In genomic region chr2:166831930-166832329, GRCh38 we compare ENCODE assay signal across 27 cellular contexts. TPM values are rescaled to one million over a fixed set of nuclear protein-coding genes. Genes with fewer than 3 reads are reported as not detected.
DNase-seq lines count a peak whose midpoint lies in the region; ATAC-seq and TF ChIP-seq lines count a peak whose summit lies in the region.
"Had no signal": no experiment of that assay in that cellular context is flagged by ENCODE, and none has a peak within 500 bp of the region (broad histone marks: within the 10 kb centered on the region; RNA-seq: fewer than 3 reads in every experiment).

No MANE protein-coding gene starts in this region.

- dilution Hi-C loops in IMR-90 (cut with HindIII; ENCODE audit: low sequenced_read_pairs, unreplicated experiment) = no loop called here
- dilution Hi-C loops in mammary epithelial cell (cut with HindIII; ENCODE audit: low sequenced_read_pairs) = no loop called here

- no peaks in the 10 kb centered on the region for H3K9me1 ChIP-seq in IMR-90 (ENCODE audit: insufficient read depth, low read length)

- H3K14ac ChIP-seq in IMR-90 (replicated peaks; ENCODE audit: low read depth, low read length) = no peak overlapping the region

- CTCF ChIA-PET in IMR-90 (lab: Yijun Ruan, JAX) = interaction anchor here (1.2 kb wide), 1 partner anchor 24 kb away, joined by 3 read pairs; no protein-coding TSS in a partner anchor
- CTCF ChIA-PET in mammary epithelial cell (lab: Charles Lee; ENCODE audit: low non-redundant PET) = no interaction called here

- no peak overlapping the region for H2BK15ac ChIP-seq in IMR-90 (ENCODE audit: low read depth, low read length)

- no peak overlapping the region for H4K8ac ChIP-seq in IMR-90 (ENCODE audit: low read depth in 2 of 2, low read length in 2 of 2)

- H3K4me1 ChIP-seq in IMR-90 (ENCODE audit: control insufficient read depth, insufficient read depth, low read length) (no peaks in the 10 kb centered on the region), mammary epithelial cell (ENCODE audit: insufficient read depth, low read length) (no peaks in the 10 kb centered on the region)
- H3K4me1 ChIP-seq: body of pancreas, gastroesophageal sphincter, lower lobe of right lung, suprapubic skin, upper lobe of left lung had no signal

- no peak overlapping the region for H2AK9ac ChIP-seq in IMR-90 (replicated peaks; ENCODE audit: low read depth, low read length, poor library complexity)

- H3K79me1 ChIP-seq in IMR-90 (ENCODE audit: low read depth in 1 of 2, low read length in 2 of 2) = no peaks in the 10 kb centered on the region

- H2AK5ac ChIP-seq in IMR-90 (ENCODE audit: low read depth, low read length) = no peak overlapping the region

- intact Hi-C loops in IMR-90 (cut with micrococcal nuclease) (no loop called here), mammary epithelial cell (cut with micrococcal nuclease) (no loop called here)

- no peak overlapping the region for H3K18ac ChIP-seq in IMR-90 (ENCODE audit: low read depth, low read length)

- BruUV-seq in IMR-90 (replicated peaks; lab: Mats Ljungman, UMichigan) (no TSS peak), mammary epithelial cell (replicated peaks; lab: Mats Ljungman, UMichigan) (no TSS peak)

- ATAC-seq in IMR-90 (ENCODE audit: low read depth) = no peak
- ATAC-seq in HG02759 (IDR thresholded peaks at IDR 0.05; ENCODE audit: unreplicated experiment) = no peak
- ATAC-seq: body of pancreas, gastroesophageal sphincter, lower lobe of right lung, mucosa of descending colon, T-helper 17 cell had no signal

- WGBS in IMR-90 (ENCODE audit: extremely low coverage in 2 of 2, insufficient read length in 1 of 2), 2 experiments = no CpG with 5 or more reads among the region's 4 CpGs
- WGBS in mammary epithelial cell (ENCODE audit: low coverage, missing lambda C conversion rate) = 88% methylated on average over 4 of the region's 4 CpGs

- TF ChIP-seq CTCF in IMR-90 (conservative IDR thresholded peaks at IDR 0.05; ENCODE audit: low read depth, low read length) (no peak), mammary epithelial cell (conservative IDR thresholded peaks at IDR 0.05 in 1 of 2, IDR thresholded peaks at IDR 0.05 in 1 of 2; ENCODE audit: extremely low read depth in 1 of 2, insufficient read depth in 1 of 2, low read depth in 1 of 2, low read length in 2 of 2) (no peak)

- DNase-seq in A172 (ENCODE audit: low spot score) (peak; percentile 53), IMR-90 (peak; percentile 7), amniotic epithelial cell (ENCODE audit: low read depth) (peak; percentile 7), iris pigment epithelial cell (ENCODE audit: low read depth) (peak; percentile 9), DMS79 (lab: John Stamatoyannopoulos, UW) (no peak), T-helper 1 cell (no peak), mammary epithelial cell (no peak)
- DNase-seq: 8988T; activated naive CD4-positive, alpha-beta T cell; activated T-cell treated with anti-CD3 and anti-CD28 coated beads, Interleukin-2, amount 50 U/mL, for 48 hours; body of pancreas; cerebellar nuclear complex; Kasumi-1; lower lobe of right lung; mucosa of descending colon; NCI-H1694; NCI-H446 treated with DMSO at 0.1 percent for 48 hours; stimulated activated naive CD4-positive, alpha-beta T cell treated with Interleukin-2 at 50 U/mL for 16 hours; T-helper 17 cell; upper lobe of left lung had no signal

- no peaks in the 10 kb centered on the region for H4K20me1 ChIP-seq in IMR-90 (ENCODE audit: insufficient read depth, low read length)
- no peaks in the 10 kb centered on the region for H4K20me1 ChIP-seq in mammary epithelial cell (ENCODE audit: insufficient read depth, low read length)

- H2BK120ac ChIP-seq in IMR-90 (ENCODE audit: low read depth, low read length) = no peak overlapping the region

- H3K79me2 ChIP-seq in mammary epithelial cell (ENCODE audit: insufficient read depth, low read length) = no peaks in the 10 kb centered on the region

- H3K4me2 ChIP-seq in IMR-90 (ENCODE audit: low read depth, low read length) (no peak overlapping the region), mammary epithelial cell (ENCODE audit: insufficient read depth, low read depth, low read length) (no peak overlapping the region)

- H3K36me3 ChIP-seq in IMR-90 (ENCODE audit: control insufficient read depth, insufficient read depth, low read length) = no peaks in the 10 kb centered on the region
- H3K36me3 ChIP-seq in mammary epithelial cell (ENCODE audit: insufficient read depth, low read length) = no peaks in the 10 kb centered on the region
- H3K36me3 ChIP-seq: gastroesophageal sphincter, lower lobe of right lung, suprapubic skin, upper lobe of left lung had no signal

- H3K27me3 ChIP-seq in IMR-90 (ENCODE audit: control insufficient read depth, insufficient read depth, low read length) (no peaks in the 10 kb centered on the region), mammary epithelial cell (ENCODE audit: insufficient read depth, low read length) (no peaks in the 10 kb centered on the region)
- H3K27me3 ChIP-seq: body of pancreas, gastroesophageal sphincter, suprapubic skin, upper lobe of left lung had no signal

- no peak overlapping the region for H3K27ac ChIP-seq in IMR-90 (ENCODE audit: insufficient read depth, low read length)
- H3K27ac ChIP-seq in mammary epithelial cell (ENCODE audit: insufficient read depth, low read depth, low read length) = no peak overlapping the region
- H3K27ac ChIP-seq: body of pancreas, C4-2B, gastroesophageal sphincter, lower lobe of right lung, skin epidermis, suprapubic skin, upper lobe of left lung had no signal

- H3K9ac ChIP-seq in IMR-90 (ENCODE audit: low read depth, low read length) (no peak overlapping the region), mammary epithelial cell (ENCODE audit: insufficient read depth, low read length) (no peak overlapping the region)

- H3K23ac ChIP-seq in IMR-90 (ENCODE audit: low read depth, low read length) = no peak overlapping the region

- no peak for TF ChIP-seq RAD21 in IMR-90 (IDR thresholded peaks at IDR 0.05; ENCODE audit: low read length)

- TF ChIP-seq POLR2A in IMR-90 (IDR thresholded peaks at IDR 0.05; ENCODE audit: low read depth, low read length) = no peak

- H2BK5ac ChIP-seq in IMR-90 (ENCODE audit: low read depth, low read length, poor library complexity, severe bottlenecking) = no peak overlapping the region

- no peaks in the 10 kb centered on the region for H3K9me3 ChIP-seq in IMR-90 (ENCODE audit: control insufficient read depth, insufficient read depth, low read length)
- no peaks in the 10 kb centered on the region for H3K9me3 ChIP-seq in mammary epithelial cell (replicated peaks; ENCODE audit: insufficient read depth, low read length)
- H3K9me3 ChIP-seq: body of pancreas, gastroesophageal sphincter, lower lobe of right lung, mucosa of descending colon, suprapubic skin, upper lobe of left lung had no signal

- H3K4me3 ChIP-seq in IMR-90 (ENCODE audit: insufficient read depth, low read depth, low read length) (no peak overlapping the region), mammary epithelial cell (replicated peaks in 1 of 3; ENCODE audit: insufficient read depth in 1 of 3, low read depth in 2 of 3, low read length in 3 of 3) (no peak overlapping the region)
- H3K4me3 ChIP-seq: body of pancreas, gastroesophageal sphincter, lower lobe of right lung, mucosa of descending colon, skin epidermis, suprapubic skin, upper lobe of left lung had no signal

- H2AFZ ChIP-seq in IMR-90 (replicated peaks; ENCODE audit: low read length, poor library complexity) (no peak overlapping the region), mammary epithelial cell (ENCODE audit: low read depth, low read length) (no peak overlapping the region)

- POLR2A ChIA-PET in IMR-90 (lab: Charles Lee; ENCODE audit: unreplicated experiment) = no interaction called here

- no peak overlapping the region for H4K91ac ChIP-seq in IMR-90 (ENCODE audit: insufficient read depth, low read depth, low read length)

- H3K56ac ChIP-seq in IMR-90 (ENCODE audit: extremely low read depth, insufficient read depth, low read length) = no peak overlapping the region

- H2BK20ac ChIP-seq in IMR-90 (ENCODE audit: low read depth, low read length) = no peak overlapping the region

- in situ Hi-C loops in IMR-90 (cut with MboI; ENCODE audit: low sequenced_read_pairs) (no loop called here), mammary epithelial cell (cut with MboI; ENCODE audit: low sequenced_read_pairs in 2 of 2) (no loop called here)

- H4K5ac ChIP-seq in IMR-90 (ENCODE audit: low read depth, low read length) = no peak overlapping the region

- H3K4ac ChIP-seq in IMR-90 (ENCODE audit: low read depth, low read length) = no peak overlapping the region

TF ChIP-seq in IMR-90, 13 proteins besides CTCF, POLR2A, EP300 and RAD21:
- TF ChIP-seq MAZ (IDR thresholded peaks at IDR 0.05; ENCODE audit: borderline replicate concordance, low read depth, low read length) (no peak), ELK1 (IDR thresholded peaks at IDR 0.05; ENCODE audit: borderline replicate concordance, low read depth, low read length) (no peak), MAFK (IDR thresholded peaks at IDR 0.05; ENCODE audit: low read depth, low read length) (no peak), RFX5 (IDR thresholded peaks at IDR 0.05; ENCODE audit: low read depth, low read length) (no peak), FOS (IDR thresholded peaks at IDR 0.05; ENCODE audit: low read depth, low read length) (no peak), NFE2L2 (IDR thresholded peaks at IDR 0.05; ENCODE audit: low read depth, low read length) (no peak), MXI1 (IDR thresholded peaks at IDR 0.05; ENCODE audit: borderline replicate concordance, low read depth, low read length) (no peak)

RNA-seq across cellular contexts. Expression of gene XIRP2, which starts 56.4 kb away (rescaled TPM):
- 1.6 and 1.9 TPM in 2 replicates for total RNA-seq in A172 (2014; rRNA removed; shearing (Covaris generic))
- total RNA-seq in IMR-90 (2012; rRNA removed) (0.18 and 0.28 TPM in 2 replicates), mammary epithelial cell (under 1 TPM in 1 of 2 donors, not detected in 1; 0.07 TPM)
- polyA plus RNA-seq in IMR-90 (2012; rRNA removed) (0.01 and 0.05 TPM in 2 replicates), mammary epithelial cell (0.03 TPM)
- polyA plus RNA-seq in IMR-90 (2012; cell fraction: cytosol; rRNA removed) = 0.02 TPM in 1 of 2 replicates, not detected in the other
- 0.08 TPM in 1 of 2 replicates, not detected in the other for polyA plus RNA-seq in IMR-90 (2012; cell fraction: nucleus; rRNA removed; ENCODE audit: low replicate concordance)
- polyA minus RNA-seq in mammary epithelial cell = not detected
- total RNA-seq: body of pancreas, Daoy, dermis microvascular lymphatic vessel endothelial cell, suprapubic skin had no signal

Comparison
In these comparisons a context has a peak if more than half of its experiments do, and no peak if none do; other contexts are left out.
1. DNase-seq: peak in A172 (single experiment), IMR-90 (single experiment), amniotic epithelial cell (single experiment) and iris pigment epithelial cell (single experiment); none in DMS79 (single experiment), T-helper 1 cell (0 of 5) and mammary epithelial cell (single experiment).